Comparison of ENCODE assay signal across 10 cellular contexts in genomic region chr1:43786975-43787374, GRCh38.
A peak's percentile ranks its signal among the peaks of the same experiment; 100 is the strongest.
DNase-seq lines count a peak whose midpoint lies in the region; ATAC-seq and TF ChIP-seq lines count a peak whose summit lies in the region.
"Had no signal": no experiment of that assay in that cellular context is flagged by ENCODE, and none has a peak within 500 bp of the region (broad histone marks: within the 10 kb centered on the region; RNA-seq: fewer than 3 reads in every experiment).

No MANE protein-coding gene starts in this region.

- H3K27me3 Mint-ChIP-seq in endothelial cell (ENCODE audit: unreplicated experiment): peaks cover 1% of the 10 kb centered on the region
- H3K27me3 Mint-ChIP-seq in CD4-positive, alpha-beta memory T cell: no peaks in the 10 kb centered on the region
- no peaks in the 10 kb centered on the region for H3K27me3 Mint-ChIP-seq in CD4-positive, alpha-beta T cell
- H3K27me3 Mint-ChIP-seq: activated T-cell treated with anti-CD3 and anti-CD28 coated beads, Interleukin-2, amount 50 U/mL, for 24 hours had no signal

- H3K27me3 ChIP-seq in IMR-90 (ENCODE audit: control insufficient read depth, insufficient read depth, low read length): no peaks in the 10 kb centered on the region
- no peaks in the 10 kb centered on the region for H3K27me3 ChIP-seq in left lung
- H3K27me3 ChIP-seq in suprapubic skin: no peaks in the 10 kb centered on the region
- H3K27me3 ChIP-seq in CD4-positive, alpha-beta memory T cell (ENCODE audit: insufficient read depth, low read length): no peaks in the 10 kb centered on the region
- no peaks in the 10 kb centered on the region for H3K27me3 ChIP-seq in CD4-positive, alpha-beta T cell (ENCODE audit: control insufficient read depth, insufficient read depth, low read length)

- ATAC-seq in IMR-90 (ENCODE audit: low read depth) (peak; percentile 25; the same call in 1 of the 2 replicates), left lung (peak; percentile 23)
- no peak for ATAC-seq in CD4-positive, alpha-beta T cell (ENCODE audit: poor library complexity)

- H3K4me3 Mint-ChIP-seq in endothelial cell (ENCODE audit: unreplicated experiment): no peak overlapping the region
- no peak overlapping the region for H3K4me3 Mint-ChIP-seq in CD4-positive, alpha-beta memory T cell
- no peak overlapping the region for H3K4me3 Mint-ChIP-seq in CD4-positive, alpha-beta T cell
- H3K4me3 Mint-ChIP-seq: activated T-cell treated with anti-CD3 and anti-CD28 coated beads, Interleukin-2, amount 50 U/mL, for 24 hours had no signal

- H3K4me1 ChIP-seq in IMR-90 (ENCODE audit: control insufficient read depth, insufficient read depth, low read length) (peaks cover 12% of the 10 kb centered on the region), left lung (peaks cover 2 to 10% of the 10 kb centered on the region in 2 donors), suprapubic skin (peaks cover 19% of the 10 kb centered on the region)
- H3K4me1 ChIP-seq in CD4-positive, alpha-beta memory T cell (ENCODE audit: insufficient read depth, low read length): peaks cover 18% of the 10 kb centered on the region

- no peak overlapping the region for H4K5ac ChIP-seq in IMR-90 (ENCODE audit: low read depth, low read length)

- BruUV-seq in IMR-90 (replicated peaks; lab: Mats Ljungman, UMichigan): no TSS peak

- peaks cover 16% of the 10 kb centered on the region for H3K9me1 ChIP-seq in IMR-90 (ENCODE audit: insufficient read depth, low read length)

- H3K9ac ChIP-seq in IMR-90 (ENCODE audit: low read depth, low read length): no peak overlapping the region

- CTCF ChIA-PET in IMR-90 (lab: Yijun Ruan, JAX): interaction anchor here (1.5 kb wide), 1 partner anchor 148 kb away, joined by 5 read pairs; no protein-coding TSS in a partner anchor
- CTCF ChIA-PET in CD4-positive, alpha-beta memory T cell (lab: Charles Lee; ENCODE audit: partially characterized antibody): interaction anchor here (0.8 kb wide), 1 partner anchor 23 kb away, joined by 6 read pairs; no protein-coding TSS in a partner anchor
- CTCF ChIA-PET in CD4-positive, alpha-beta T cell (lab: Charles Lee): no interaction called here

- WGBS in IMR-90 (ENCODE audit: extremely low coverage in 2 of 2, insufficient read length in 1 of 2), 2 experiments: no CpG with 5 or more reads among the region's 2 CpGs
- 52% methylated on average over 2 of the region's 2 CpGs for WGBS in suprapubic skin

- H3K79me1 ChIP-seq in IMR-90 (ENCODE audit: low read depth in 1 of 2, low read length in 2 of 2): peaks cover 18 to 72% of the 10 kb centered on the region in 2 experiments

- 0 out of 2 replicates have a peak, but pooled peaks cover 6% of the 10 kb centered on the region for H4K20me1 ChIP-seq in IMR-90 (ENCODE audit: insufficient read depth, low read length)

- H3K27ac ChIP-seq in IMR-90 (ENCODE audit: insufficient read depth, low read length): no peak overlapping the region
- no peak overlapping the region for H3K27ac ChIP-seq in left lung
- peak overlapping the region; percentile 72 for H3K27ac ChIP-seq in suprapubic skin
- no peak overlapping the region for H3K27ac ChIP-seq in CD4-positive, alpha-beta memory T cell (ENCODE audit: low read depth, low read length)
- no peak overlapping the region for H3K27ac ChIP-seq in CD4-positive, alpha-beta T cell (ENCODE audit: low read depth, low read length)

- no peak overlapping the region for H3K56ac ChIP-seq in IMR-90 (ENCODE audit: extremely low read depth, insufficient read depth, low read length)

- no peak overlapping the region for H2BK15ac ChIP-seq in IMR-90 (ENCODE audit: low read depth, low read length)

- H2AFZ ChIP-seq in IMR-90 (replicated peaks; ENCODE audit: low read length, poor library complexity): no peak overlapping the region

- in situ Hi-C loops in IMR-90 (cut with MboI; ENCODE audit: low sequenced_read_pairs): no loop called here

- peak overlapping the region; percentile 64; the same call in 1 of the 2 replicates for H2AK5ac ChIP-seq in IMR-90 (ENCODE audit: low read depth, low read length)

- H2BK20ac ChIP-seq in IMR-90 (ENCODE audit: low read depth, low read length): no peak overlapping the region

- no peak for TF ChIP-seq RAD21 in IMR-90 (IDR thresholded peaks at IDR 0.05; ENCODE audit: low read length)

- H3K4me1 Mint-ChIP-seq in endothelial cell (ENCODE audit: unreplicated experiment): peaks cover 14% of the 10 kb centered on the region
- H3K4me1 Mint-ChIP-seq in CD4-positive, alpha-beta memory T cell: peaks cover 5 to 12% (median 10%) of the 10 kb centered on the region in 4 donors
- peaks cover 13% of the 10 kb centered on the region for H3K4me1 Mint-ChIP-seq in CD4-positive, alpha-beta T cell (ENCODE audit: low read depth)

- no peak overlapping the region for H2AK9ac ChIP-seq in IMR-90 (replicated peaks; ENCODE audit: low read depth, low read length, poor library complexity)

- dilution Hi-C loops in IMR-90 (cut with HindIII; ENCODE audit: low sequenced_read_pairs, unreplicated experiment): no loop called here

- no peak for TF ChIP-seq CTCF in IMR-90 (conservative IDR thresholded peaks at IDR 0.05; ENCODE audit: low read depth, low read length)
- TF ChIP-seq CTCF in left lung (IDR thresholded peaks at IDR 0.05): no peak
- TF ChIP-seq CTCF in suprapubic skin (IDR thresholded peaks at IDR 0.05): no peak
- TF ChIP-seq CTCF in endothelial cell (IDR thresholded peaks at IDR 0.05; ENCODE audit: unreplicated experiment): no peak
- TF ChIP-seq CTCF in CD4-positive, alpha-beta T cell (IDR thresholded peaks at IDR 0.05): no peak

- no peak overlapping the region for H3K23ac ChIP-seq in IMR-90 (ENCODE audit: low read depth, low read length)

- H3K9me3 ChIP-seq in IMR-90 (ENCODE audit: control insufficient read depth, insufficient read depth, low read length): no peaks in the 10 kb centered on the region
- no peaks in the 10 kb centered on the region for H3K9me3 ChIP-seq in left lung
- H3K9me3 ChIP-seq in suprapubic skin: no peaks in the 10 kb centered on the region
- no peaks in the 10 kb centered on the region for H3K9me3 ChIP-seq in CD4-positive, alpha-beta memory T cell (ENCODE audit: control insufficient read depth in 1 of 2, low read length in 2 of 2)
- H3K9me3 ChIP-seq in CD4-positive, alpha-beta T cell (ENCODE audit: control insufficient read depth, low read length): no peaks in the 10 kb centered on the region

- peak; percentile 33 for DNase-seq in IMR-90
- peak; percentile 65 for DNase-seq in epidermal melanocyte (ENCODE audit: insufficient read length, low spot score)
- no peak for DNase-seq in left lung
- DNase-seq in suprapubic skin (ENCODE audit: low spot score in 2 of 2): no peak
- no peak for DNase-seq in endothelial cell (ENCODE audit: low spot score)
- no peak for DNase-seq in CD4-positive, alpha-beta memory T cell
- no peak for DNase-seq in CD4-positive, alpha-beta T cell
- DNase-seq: activated T-cell treated with anti-CD3 and anti-CD28 coated beads, Interleukin-2, amount 50 U/mL, for 24 hours; aorta; HCEC 1CT had no signal

- H3K14ac ChIP-seq in IMR-90 (replicated peaks; ENCODE audit: low read depth, low read length): no peak overlapping the region

- H3K4me2 ChIP-seq in IMR-90 (ENCODE audit: low read depth, low read length): no peak overlapping the region

- H3K36me3 Mint-ChIP-seq in endothelial cell (ENCODE audit: low read depth, unreplicated experiment): peaks cover 5% of the 10 kb centered on the region
- peaks cover 2 to 11% of the 10 kb centered on the region in 2 donors for H3K36me3 Mint-ChIP-seq in CD4-positive, alpha-beta memory T cell
- peaks cover 11% of the 10 kb centered on the region for H3K36me3 Mint-ChIP-seq in CD4-positive, alpha-beta T cell (ENCODE audit: low read depth)

- H2BK120ac ChIP-seq in IMR-90 (ENCODE audit: low read depth, low read length): no peak overlapping the region

- no peak for TF ChIP-seq EP300 in suprapubic skin (IDR thresholded peaks at IDR 0.05)

- POLR2A ChIA-PET in IMR-90 (lab: Charles Lee; ENCODE audit: unreplicated experiment): no interaction called here
- POLR2A ChIA-PET in CD4-positive, alpha-beta memory T cell (lab: Charles Lee; ENCODE audit: partially characterized antibody): no interaction called here
- POLR2A ChIA-PET in CD4-positive, alpha-beta T cell (lab: Charles Lee): no interaction called here

- H3K4ac ChIP-seq in IMR-90 (ENCODE audit: low read depth, low read length): no peak overlapping the region

- H3K36me3 ChIP-seq in IMR-90 (ENCODE audit: control insufficient read depth, insufficient read depth, low read length) (no peaks in the 10 kb centered on the region), left lung (no peaks in the 10 kb centered on the region), suprapubic skin (no peaks in the 10 kb centered on the region)
- no peaks in the 10 kb centered on the region for H3K36me3 ChIP-seq in CD4-positive, alpha-beta memory T cell (ENCODE audit: insufficient read depth, low read length)

- H3K27ac Mint-ChIP-seq in endothelial cell (ENCODE audit: unreplicated experiment): no peak overlapping the region
- no peak overlapping the region for H3K27ac Mint-ChIP-seq in CD4-positive, alpha-beta memory T cell
- no peak overlapping the region for H3K27ac Mint-ChIP-seq in CD4-positive, alpha-beta T cell
- H3K27ac Mint-ChIP-seq: activated T-cell treated with anti-CD3 and anti-CD28 coated beads, Interleukin-2, amount 50 U/mL, for 24 hours had no signal

- H4K91ac ChIP-seq in IMR-90 (ENCODE audit: insufficient read depth, low read depth, low read length): no peak overlapping the region

- TF ChIP-seq POLR2A in IMR-90 (IDR thresholded peaks at IDR 0.05; ENCODE audit: low read depth, low read length) (no peak), suprapubic skin (IDR thresholded peaks at IDR 0.05) (no peak)

- H2BK5ac ChIP-seq in IMR-90 (ENCODE audit: low read depth, low read length, poor library complexity, severe bottlenecking): no peak overlapping the region

- no peaks in the 10 kb centered on the region for H3K9me3 Mint-ChIP-seq in endothelial cell (ENCODE audit: unreplicated experiment)
- H3K9me3 Mint-ChIP-seq in CD4-positive, alpha-beta memory T cell: no peaks in the 10 kb centered on the region
- no peaks in the 10 kb centered on the region for H3K9me3 Mint-ChIP-seq in CD4-positive, alpha-beta T cell
- H3K9me3 Mint-ChIP-seq: activated T-cell treated with anti-CD3 and anti-CD28 coated beads, Interleukin-2, amount 50 U/mL, for 24 hours had no signal

- no peak overlapping the region for H4K8ac ChIP-seq in IMR-90 (ENCODE audit: low read depth in 2 of 2, low read length in 2 of 2)

- no peak overlapping the region for H3K18ac ChIP-seq in IMR-90 (ENCODE audit: low read depth, low read length)

- intact Hi-C loops in IMR-90 (cut with micrococcal nuclease) (no loop called here), left lung (cut with DNase I) (no loop called here)
- intact Hi-C loops in CD4-positive, alpha-beta memory T cell (cut with micrococcal nuclease): no loop called here
- intact Hi-C loops in CD4-positive, alpha-beta T cell (cut with DNase I, micrococcal nuclease): no loop called here

- H3K4me3 ChIP-seq in IMR-90 (ENCODE audit: insufficient read depth, low read depth, low read length) (no peak overlapping the region), left lung (no peak overlapping the region), suprapubic skin (no peak overlapping the region)
- H3K4me3 ChIP-seq in CD4-positive, alpha-beta memory T cell (ENCODE audit: low read length in 2 of 2): no peak overlapping the region

TF ChIP-seq in IMR-90, 13 proteins besides CTCF, POLR2A, EP300 and RAD21 (continues in another document):
- no peak for TF ChIP-seq BHLHE40 (IDR thresholded peaks at IDR 0.05; ENCODE audit: low read depth, low read length)
- no peak for TF ChIP-seq CHD1 (IDR thresholded peaks at IDR 0.05; ENCODE audit: low read depth, low read length)

Comparison
In these comparisons a context has a peak if more than half of its experiments do, and no peak if none do; other contexts are left out.
1. DNase-seq: peak in IMR-90 (single experiment) and epidermal melanocyte (single experiment); none in left lung (0 of 2), suprapubic skin (0 of 2), endothelial cell (single experiment), CD4-positive, alpha-beta memory T cell (0 of 5) and CD4-positive, alpha-beta T cell (0 of 10).